ENCODE assay signal across 11 cellular contexts in genomic region chr14:64235652-64236640, GRCh38. TPM values are rescaled to one million over a fixed set of nuclear protein-coding genes. Genes with fewer than 3 reads are reported as not detected.
A peak's percentile ranks its signal among the peaks of the same experiment; 100 is the strongest.
DNase-seq lines count a peak whose midpoint lies in the region; ATAC-seq and TF ChIP-seq lines count a peak whose summit lies in the region.
"Had no signal": no experiment of that assay in that cellular context is flagged by ENCODE, and none has a peak within 500 bp of the region (broad histone marks: within the 10 kb centered on the region; RNA-seq: fewer than 3 reads in every experiment).

No MANE protein-coding gene starts in this region.

- H3K4me3 ChIP-seq in naive thymus-derived CD4-positive, alpha-beta T cell (ENCODE audit: low read length) = no peak overlapping the region
- H3K4me3 ChIP-seq in heart right ventricle = no peak overlapping the region
- H3K4me3 ChIP-seq: HAP-1 had no signal

- 75 to 80% methylated on average over 13 of the region's 13 CpGs for WGBS in heart right ventricle, 2 donors

- no peak for DNase-seq in naive thymus-derived CD4-positive, alpha-beta T cell
- DNase-seq in heart right ventricle (no peak), DMS153 (lab: John Stamatoyannopoulos, UW) (no peak)
- DNase-seq in NK-92 treated with Interleukin-12 subunit alpha and Interleukin-12 subunit beta, amount 100 ng/mL, for 24 hours (lab: John Stamatoyannopoulos, UW) = no peak
- DNase-seq in effector CD4-positive, alpha-beta T cell = no peak
- DNase-seq: RPMI8226; stimulated activated CD4-positive, alpha-beta T cell treated with anti-CD3 and anti-CD28 coated beads, Interleukin-12 subunit alpha, Interleukin-12 subunit beta, amount 100 ng/mL, for 4 hours had no signal

- peak overlapping the region in 2 of 9 donors; percentile 10 to 22 for H3K27ac Mint-ChIP-seq in naive thymus-derived CD4-positive, alpha-beta T cell

- H3K36me3 ChIP-seq in naive thymus-derived CD4-positive, alpha-beta T cell (ENCODE audit: control insufficient read depth in 2 of 3, insufficient read depth in 3 of 3, low read length in 3 of 3) = no peaks in the 10 kb centered on the region
- H3K36me3 ChIP-seq in heart right ventricle = peaks cover 0 to 23% (median 0%) of the 10 kb centered on the region in 9 donors
- H3K36me3 ChIP-seq: HAP-1 had no signal

- H3K9me3 ChIP-seq in naive thymus-derived CD4-positive, alpha-beta T cell (ENCODE audit: control insufficient read depth in 2 of 3, low read length in 3 of 3) = no peaks in the 10 kb centered on the region
- H3K9me3 ChIP-seq in heart right ventricle = no peaks in the 10 kb centered on the region
- H3K9me3 ChIP-seq: HAP-1 had no signal

- no peak overlapping the region for H3K27ac ChIP-seq in naive thymus-derived CD4-positive, alpha-beta T cell (ENCODE audit: low read depth, low read length)
- H3K27ac ChIP-seq in heart right ventricle = no peak overlapping the region

- H3K27me3 Mint-ChIP-seq in naive thymus-derived CD4-positive, alpha-beta T cell = peaks cover 0 to 15% (median 0%) of the 10 kb centered on the region in 5 donors

- H3K4me3 Mint-ChIP-seq in naive thymus-derived CD4-positive, alpha-beta T cell = no peak overlapping the region

- H3K9me3 Mint-ChIP-seq in naive thymus-derived CD4-positive, alpha-beta T cell = peaks cover 0 to 2% (median 0%) of the 10 kb centered on the region in 11 donors

- ATAC-seq in GM18867 (IDR thresholded peaks at IDR 0.05; ENCODE audit: unreplicated experiment) (peak; percentile 72), GM21723 (IDR thresholded peaks at IDR 0.05; ENCODE audit: unreplicated experiment) (peak; percentile 74), HG03571 (IDR thresholded peaks at IDR 0.05; ENCODE audit: unreplicated experiment) (peak; percentile 69), heart right ventricle (no peak)
- ATAC-seq in naive thymus-derived CD4-positive, alpha-beta T cell = peak; percentile 57

- peaks cover 0 to 12% (median 0%) of the 10 kb centered on the region in 7 donors for H3K4me1 Mint-ChIP-seq in naive thymus-derived CD4-positive, alpha-beta T cell

- H3K4me1 ChIP-seq in naive thymus-derived CD4-positive, alpha-beta T cell (ENCODE audit: control insufficient read depth in 2 of 2, insufficient read depth in 2 of 2, low read length in 2 of 2) = no peaks in the 10 kb centered on the region
- peaks cover 0 to 22% (median 10%) of the 10 kb centered on the region in 9 donors for H3K4me1 ChIP-seq in heart right ventricle
- H3K4me1 ChIP-seq: HAP-1 had no signal

- TF ChIP-seq CTCF in heart right ventricle (IDR thresholded peaks at IDR 0.05) = no peak

- no peaks in the 10 kb centered on the region for H3K27me3 ChIP-seq in naive thymus-derived CD4-positive, alpha-beta T cell (ENCODE audit: control insufficient read depth in 2 of 2, insufficient read depth in 2 of 2, low read length in 2 of 2)
- no peaks in the 10 kb centered on the region for H3K27me3 ChIP-seq in heart right ventricle

- POLR2A ChIA-PET in naive thymus-derived CD4-positive, alpha-beta T cell (lab: Charles Lee) = no interaction called here

- CTCF ChIA-PET in naive thymus-derived CD4-positive, alpha-beta T cell (lab: Charles Lee) = no interaction called here

- intact Hi-C loops in naive thymus-derived CD4-positive, alpha-beta T cell (cut with micrococcal nuclease) = no loop called here
- intact Hi-C loops in heart right ventricle (cut with DNase I) = no loop called here

- H3K36me3 Mint-ChIP-seq in naive thymus-derived CD4-positive, alpha-beta T cell = peaks cover 0 to 6% (median 3%) of the 10 kb centered on the region in 5 donors

RNA-seq across cellular contexts. Expression of gene ESR2, which starts 58.2 kb away (rescaled TPM):
- under 1 TPM in 4 of 5 experiments, not detected in 1; 0.07 to 0.19 (median 0.13) TPM for total RNA-seq in naive thymus-derived CD4-positive, alpha-beta T cell
- polyA plus RNA-seq in naive thymus-derived CD4-positive, alpha-beta T cell = under 1 TPM in 1 of 2 donors, not detected in 1; 0.12 TPM
- total RNA-seq in heart right ventricle = 1 to 10 TPM in 4 of 10 donors, under 1 TPM in 6; 0.23 to 1.6 (median 0.88) TPM
- polyA plus RNA-seq in heart right ventricle = under 1 TPM; 0.12 to 0.15 TPM

Comparison
In these comparisons a context has a peak if more than half of its experiments do, and no peak if none do; other contexts are left out.
1. ATAC-seq: peak in GM18867 (single experiment), GM21723 (single experiment), HG03571 (single experiment) and naive thymus-derived CD4-positive, alpha-beta T cell (single experiment); none in heart right ventricle (0 of 8).